16 cellular contexts compared by ENCODE assay signal in genomic region chr17:81256616-81257015, GRCh38. TPM values are rescaled to one million over a fixed set of nuclear protein-coding genes. Genes with fewer than 3 reads are reported as not detected.
A peak's percentile ranks its signal among the peaks of the same experiment; 100 is the strongest.
DNase-seq lines count a peak whose midpoint lies in the region; ATAC-seq and TF ChIP-seq lines count a peak whose summit lies in the region.
"Had no signal": no experiment of that assay in that cellular context is flagged by ENCODE, and none has a peak within 500 bp of the region (broad histone marks: within the 10 kb centered on the region; RNA-seq: fewer than 3 reads in every experiment).

No MANE protein-coding gene starts in this region.

- CTCF ChIA-PET in activated naive CD4-positive, alpha-beta T cell treated with anti-CD3 and anti-CD28 coated beads for 36 hours (lab: Charles Lee) = interaction anchor here (0.8 to 1.2 kb wide), 2 partner anchors 228 to 345 kb away, joined by 3 to 4 read pairs; no protein-coding TSS in a partner anchor

- H3K27me3 ChIP-seq in mesenchymal stem cell (ENCODE audit: control insufficient read depth in 1 of 2, insufficient read depth in 1 of 2, low read length in 2 of 2) = no peaks in the 10 kb centered on the region
- H3K27me3 ChIP-seq: heart right ventricle had no signal

- peaks cover 35 to 74% of the 10 kb centered on the region in 2 experiments for H3K36me3 ChIP-seq in mesenchymal stem cell (ENCODE audit: control insufficient read depth in 1 of 2, insufficient read depth in 2 of 2, low read depth in 1 of 2, low read length in 2 of 2)

- H2BK120ac ChIP-seq in mesenchymal stem cell (ENCODE audit: low read depth, low read length) = no peak overlapping the region

- no peak overlapping the region for H4K91ac ChIP-seq in mesenchymal stem cell (ENCODE audit: low read length)

- H2BK12ac ChIP-seq in mesenchymal stem cell (ENCODE audit: low read length in 2 of 2) = no peak overlapping the region

- ATAC-seq in HG03175 (IDR thresholded peaks at IDR 0.05; ENCODE audit: unreplicated experiment) (no peak), HG03439 (IDR thresholded peaks at IDR 0.05; ENCODE audit: unreplicated experiment) (no peak)
- ATAC-seq in activated CD4-positive, CD25-positive, alpha-beta regulatory T cell treated with anti-CD3 and anti-CD28 coated beads, Interleukin-2, amount 50 U/mL, for 24 hours = no peak
- ATAC-seq: activated T-helper 17 cell treated with anti-CD3 and anti-CD28 coated beads, Interleukin-2, amount 50 U/mL, for 72 hours; heart right ventricle; T-cell had no signal

- H3K27ac ChIP-seq in mesenchymal stem cell (ENCODE audit: low read length, poor library complexity, severe bottlenecking) = no peak overlapping the region

- no peaks in the 10 kb centered on the region for H3K9me3 Mint-ChIP-seq in activated naive CD4-positive, alpha-beta T cell treated with anti-CD3 and anti-CD28 coated beads for 36 hours
- H3K9me3 Mint-ChIP-seq: activated T-helper 17 cell treated with anti-CD3 and anti-CD28 coated beads, Interleukin-2, amount 50 U/mL, for 72 hours; T-cell had no signal

- no peak overlapping the region for H3K18ac ChIP-seq in mesenchymal stem cell (ENCODE audit: low read depth in 1 of 2, low read length in 2 of 2)

- no peak overlapping the region for H3K23ac ChIP-seq in mesenchymal stem cell (ENCODE audit: low read length in 2 of 2)

- H3K9me3 ChIP-seq in mesenchymal stem cell (ENCODE audit: control insufficient read depth, low read length) = no peaks in the 10 kb centered on the region
- H3K9me3 ChIP-seq: heart right ventricle had no signal

- H3K36me3 Mint-ChIP-seq in activated naive CD4-positive, alpha-beta T cell treated with anti-CD3 and anti-CD28 coated beads for 36 hours (ENCODE audit: low read depth) = peaks cover 8% of the 10 kb centered on the region

- H3K9ac ChIP-seq in mesenchymal stem cell (ENCODE audit: low read length) = peak overlapping the region; percentile 48

- no peak overlapping the region for H3K4me2 ChIP-seq in mesenchymal stem cell (ENCODE audit: low read length, poor library complexity, severe bottlenecking)

- H3K4me3 Mint-ChIP-seq in activated naive CD4-positive, alpha-beta T cell treated with anti-CD3 and anti-CD28 coated beads for 36 hours = no peak overlapping the region
- H3K4me3 Mint-ChIP-seq: activated T-helper 17 cell treated with anti-CD3 and anti-CD28 coated beads, Interleukin-2, amount 50 U/mL, for 72 hours; B cell; T-cell had no signal

- H3K14ac ChIP-seq in mesenchymal stem cell (ENCODE audit: low read length in 2 of 2) = no peak overlapping the region

- no peak overlapping the region for H3K27ac Mint-ChIP-seq in activated naive CD4-positive, alpha-beta T cell treated with anti-CD3 and anti-CD28 coated beads for 36 hours
- H3K27ac Mint-ChIP-seq: activated T-helper 17 cell treated with anti-CD3 and anti-CD28 coated beads, Interleukin-2, amount 50 U/mL, for 72 hours; B cell; T-cell had no signal

- no peak overlapping the region for H2AFZ ChIP-seq in mesenchymal stem cell (ENCODE audit: low read depth, low read length)

- no peak overlapping the region for H4K8ac ChIP-seq in mesenchymal stem cell (ENCODE audit: low read length)

- H2BK5ac ChIP-seq in mesenchymal stem cell (ENCODE audit: low read depth, low read length, poor library complexity, severe bottlenecking) = no peak overlapping the region

- peaks cover 5% of the 10 kb centered on the region for H3K4me1 Mint-ChIP-seq in activated naive CD4-positive, alpha-beta T cell treated with anti-CD3 and anti-CD28 coated beads for 36 hours (ENCODE audit: low read depth)

- no peak overlapping the region for H2AK5ac ChIP-seq in mesenchymal stem cell (ENCODE audit: low read length, severe bottlenecking)

- H3K27me3 Mint-ChIP-seq in activated naive CD4-positive, alpha-beta T cell treated with anti-CD3 and anti-CD28 coated beads for 36 hours (ENCODE audit: low read depth) = no peaks in the 10 kb centered on the region
- H3K27me3 Mint-ChIP-seq: activated T-helper 17 cell treated with anti-CD3 and anti-CD28 coated beads, Interleukin-2, amount 50 U/mL, for 72 hours; B cell; T-cell had no signal

- peak; percentile 11 for DNase-seq in AG09309 (ENCODE audit: low read depth)
- peak; percentile 73 for DNase-seq in LHCN-M2 (ENCODE audit: low read depth)
- DNase-seq in epithelial cell of proximal tubule (ENCODE audit: low read depth) = peak; percentile 50
- DNase-seq in mesenchymal stem cell = peak; percentile 61
- DNase-seq in activated naive CD4-positive, alpha-beta T cell treated with anti-CD3 and anti-CD28 coated beads for 36 hours = no peak
- DNase-seq: DND-41; NCI-H1092; NCI-H774; stimulated activated naive CD4-positive, alpha-beta T cell treated with Interleukin-2 at 50 U/mL for 16 hours; T-cell had no signal

- no peak overlapping the region for H2BK15ac ChIP-seq in mesenchymal stem cell (ENCODE audit: low read depth, poor library complexity, severe bottlenecking)

- peaks cover 25% of the 10 kb centered on the region for H3K79me1 ChIP-seq in mesenchymal stem cell (replicated peaks; ENCODE audit: low read length, poor library complexity, severe bottlenecking)

- intact Hi-C loops in activated naive CD4-positive, alpha-beta T cell treated with anti-CD3 and anti-CD28 coated beads for 36 hours (cut with micrococcal nuclease) = loop anchor here (10.0 kb wide), 1 partner anchor 138 kb away; the partner anchor contains the start of gene BAHCC1

- no peak overlapping the region for H3K4ac ChIP-seq in mesenchymal stem cell (ENCODE audit: low read depth in 1 of 2, low read length in 2 of 2)

- WGBS in mesenchymal stem cell = 88% methylated on average over 12 of the region's 12 CpGs

- H3K4me3 ChIP-seq in AG09309 (ENCODE audit: control insufficient read depth, low read depth, low read length) (no peak overlapping the region), epithelial cell of proximal tubule (ENCODE audit: low read depth, low read length) (no peak overlapping the region), mesenchymal stem cell (ENCODE audit: insufficient read depth in 1 of 2, low read depth in 1 of 2, low read length in 2 of 2) (no peak overlapping the region)
- H3K4me3 ChIP-seq: heart right ventricle had no signal

- peaks cover 26% of the 10 kb centered on the region for H3K4me1 ChIP-seq in mesenchymal stem cell (ENCODE audit: control insufficient read depth, insufficient read depth, low read depth, low read length)

- TF ChIP-seq CTCF in AG09309 (IDR thresholded peaks at IDR 0.05; ENCODE audit: control insufficient read depth, insufficient read depth, low read depth, low read length, missing control alignments) = no peak
- no peak for TF ChIP-seq CTCF in epithelial cell of proximal tubule (conservative IDR thresholded peaks at IDR 0.05; ENCODE audit: low read depth, low read length)

RNA-seq across cellular contexts. Expression of gene NDUFAF8, which starts 17.5 kb away (rescaled TPM):
- total RNA-seq in LHCN-M2 (2014; rRNA removed) (39.9 and 47.0 TPM in 2 replicates), epithelial cell of proximal tubule (51.9 and 72.3 TPM in 2 replicates)
- 245 TPM for polyA plus RNA-seq in LHCN-M2 (2012)
- 206 TPM for polyA plus RNA-seq in mesenchymal stem cell (2013, experiment 1 of 2)
- polyA plus RNA-seq in mesenchymal stem cell (2013, experiment 2 of 2) = 215 TPM
- 10 to 100 TPM; 75.7 to 77.0 TPM for total RNA-seq in activated naive CD4-positive, alpha-beta T cell treated with anti-CD3 and anti-CD28 coated beads for 36 hours

RNA-seq across cellular contexts. Expression of gene TEPSIN, which starts 17.8 kb away (rescaled TPM):
- total RNA-seq in LHCN-M2 (2014; rRNA removed) = 27.7 and 30.0 TPM in 2 replicates
- 7.1 TPM for polyA plus RNA-seq in LHCN-M2 (2012)
- 24.2 and 37.3 TPM in 2 replicates for total RNA-seq in epithelial cell of proximal tubule
- polyA plus RNA-seq in mesenchymal stem cell (2013, experiment 1 of 2) = 17.7 TPM
- 18.9 TPM for polyA plus RNA-seq in mesenchymal stem cell (2013, experiment 2 of 2)
- total RNA-seq in activated naive CD4-positive, alpha-beta T cell treated with anti-CD3 and anti-CD28 coated beads for 36 hours = 10 to 100 TPM; 21.7 to 25.9 TPM

RNA-seq across cellular contexts. Expression of gene CEP131, which starts 33.9 kb away (rescaled TPM):
- 16.4 and 18.6 TPM in 2 replicates for total RNA-seq in LHCN-M2 (2014; rRNA removed)
- 10.1 TPM for polyA plus RNA-seq in LHCN-M2 (2012)
- total RNA-seq in epithelial cell of proximal tubule = 22.0 and 28.7 TPM in 2 replicates
- 4.5 TPM for polyA plus RNA-seq in mesenchymal stem cell (2013, experiment 1 of 2)
- polyA plus RNA-seq in mesenchymal stem cell (2013, experiment 2 of 2) = 4.3 TPM
- 1 to 10 TPM; 9.4 to 9.8 TPM for total RNA-seq in activated naive CD4-positive, alpha-beta T cell treated with anti-CD3 and anti-CD28 coated beads for 36 hours

RNA-seq across cellular contexts. Expression of gene SLC38A10, which starts 38.5 kb away (rescaled TPM):
- 81.5 and 86.4 TPM in 2 replicates for total RNA-seq in LHCN-M2 (2014; rRNA removed)
- 40.5 TPM for polyA plus RNA-seq in LHCN-M2 (2012)
- total RNA-seq in epithelial cell of proximal tubule = 67.1 and 71.6 TPM in 2 replicates
- 54.5 TPM for polyA plus RNA-seq in mesenchymal stem cell (2013, experiment 1 of 2)
- 52.5 TPM for polyA plus RNA-seq in mesenchymal stem cell (2013, experiment 2 of 2)
- 10 to 100 TPM; 29.1 to 31.9 TPM for total RNA-seq in activated naive CD4-positive, alpha-beta T cell treated with anti-CD3 and anti-CD28 coated beads for 36 hours
